8 cellular contexts compared by ENCODE assay signal in genomic region chr5:126777974-126778674, GRCh38. TPM values are rescaled to one million over a fixed set of nuclear protein-coding genes. Genes with fewer than 3 reads are reported as not detected.
DNase-seq lines count a peak whose midpoint lies in the region; ATAC-seq and TF ChIP-seq lines count a peak whose summit lies in the region.

No MANE protein-coding gene starts in this region.

- peak overlapping the region; percentile 99 for H3K27ac ChIP-seq in HUES48 (ENCODE audit: low read depth, low read length)

- ATAC-seq in GM21423 (IDR thresholded peaks at IDR 0.05; ENCODE audit: unreplicated experiment) = peak; percentile 62

- no peaks in the 10 kb centered on the region for H3K9me3 Mint-ChIP-seq in endothelial cell (ENCODE audit: unreplicated experiment)

- DNase-seq in Caki2 (ENCODE audit: low read depth) (peak; percentile 99), NT2/D1 (ENCODE audit: low read depth, low spot score) (peak; percentile 76), endothelial cell (ENCODE audit: low spot score) (peak; percentile 87), middle frontal gyrus (ENCODE audit: extremely low spot score, low spot score) (peak; percentile 71)
- peak; percentile 86 for DNase-seq in activated CD8-positive, alpha-beta memory T cell treated with anti-CD3 and anti-CD28 coated beads, Interleukin-2, amount 50 U/mL, for 4 hours
- peak; percentile 75 to 83 for DNase-seq in stimulated activated CD8-positive, alpha-beta memory T cell treated with anti-CD3 and anti-CD28 coated beads, Interleukin-2, amount 100 ng/mL, for 1 hour (ENCODE audit: low read depth in 2 of 2)

- H3K36me3 ChIP-seq in HUES48 (ENCODE audit: control insufficient read depth, insufficient read depth, low read length) (0 out of 2 replicates have a peak, but pooled peaks cover 2% of the 10 kb centered on the region), NT2/D1 (ENCODE audit: insufficient read depth, insufficient read length, low read length) (peaks cover 14% of the 10 kb centered on the region)

- in situ Hi-C loops in Caki2 (cut with HindIII; ENCODE audit: low pct_unique_long_range_greater_than_20kb, low sequenced_read_pairs) = no loop called here

- H3K4me3 Mint-ChIP-seq in endothelial cell (ENCODE audit: unreplicated experiment) = peak overlapping the region; percentile 95

- H3K4me1 Mint-ChIP-seq in endothelial cell (ENCODE audit: unreplicated experiment) = peaks cover 12% of the 10 kb centered on the region

- H3K27me3 Mint-ChIP-seq in endothelial cell (ENCODE audit: unreplicated experiment) = peaks cover 15% of the 10 kb centered on the region

- H3K4me1 ChIP-seq in HUES48 (ENCODE audit: control insufficient read depth, insufficient read depth, low read length) (peaks cover 21% of the 10 kb centered on the region), NT2/D1 (ENCODE audit: insufficient read depth, insufficient read length) (no peaks in the 10 kb centered on the region)

- TF ChIP-seq CTCF in endothelial cell (IDR thresholded peaks at IDR 0.05; ENCODE audit: unreplicated experiment) = no peak

- peaks cover 4% of the 10 kb centered on the region for H3K36me3 Mint-ChIP-seq in endothelial cell (ENCODE audit: low read depth, unreplicated experiment)

- H3K27me3 ChIP-seq in HUES48 (ENCODE audit: control insufficient read depth, insufficient read depth, low read length) (no peaks in the 10 kb centered on the region), NT2/D1 (ENCODE audit: insufficient read depth, insufficient read length) (no peaks in the 10 kb centered on the region)

- H3K27ac Mint-ChIP-seq in endothelial cell (ENCODE audit: unreplicated experiment) = peak overlapping the region; percentile 85

- H3K9ac ChIP-seq in HUES48 (ENCODE audit: low read depth, low read length) (peak overlapping the region; percentile 99), NT2/D1 (ENCODE audit: insufficient read length, low read depth) (peak overlapping the region; percentile 100)

- H3K4me3 ChIP-seq in HUES48 (ENCODE audit: low read depth, low read length) = peak overlapping the region; percentile 100
- peak overlapping the region; percentile 94 for H3K4me3 ChIP-seq in NT2/D1 (ENCODE audit: insufficient read length, low read depth)

- H3K9me3 ChIP-seq in HUES48 (ENCODE audit: control insufficient read depth, insufficient read depth, low read length) = no peaks in the 10 kb centered on the region
- H3K9me3 ChIP-seq in NT2/D1 (ENCODE audit: insufficient read depth, low read length) = no peaks in the 10 kb centered on the region

RNA-seq across cellular contexts. Expression of gene LMNB1, which starts 1.2 kb away (rescaled TPM):
- 206 and 220 TPM in 2 replicates for total RNA-seq in Caki2 (2014; rRNA removed; shearing (Covaris generic); ENCODE audit: low replicate concordance)
- total RNA-seq in endothelial cell (ENCODE audit: unreplicated experiment) = 69.8 TPM

Comparison
In these comparisons a context has a peak if more than half of its experiments do, and no peak if none do; other contexts are left out.
1. Peak in every context shown above with its lines: DNase-seq, ATAC-seq, H3K4me3 ChIP-seq and H3K27ac ChIP-seq.